Comparison of ENCODE assay signal across 2 cellular contexts in the genomic region with DNA sequence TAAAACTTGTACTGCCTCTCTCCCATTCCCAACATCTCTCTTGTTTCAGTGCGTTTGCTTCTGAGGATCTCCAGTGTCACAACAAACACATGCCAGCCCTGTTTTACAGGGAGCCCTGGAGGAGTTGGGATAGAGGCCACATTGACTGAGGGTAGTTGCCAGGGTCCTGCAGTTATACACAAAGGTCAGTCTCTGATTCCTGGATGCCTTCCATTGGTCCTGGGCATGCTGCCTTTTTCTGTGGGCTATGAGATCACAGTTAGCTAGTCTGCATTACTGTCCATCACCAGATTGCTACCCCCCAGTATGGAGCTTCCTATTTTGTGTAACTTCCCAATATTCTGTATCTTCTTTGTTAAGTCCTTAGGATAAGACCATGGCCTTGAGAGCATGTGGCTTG.
A peak's percentile ranks its signal among the peaks of the same experiment; 100 is the strongest.
TF ChIP-seq lines count a peak whose summit lies in the region.

No MANE protein-coding gene starts in this region.

TF ChIP-seq in liver, 16 proteins besides CTCF, POLR2A, EP300 and RAD21:
- TF ChIP-seq, protein P1, sequence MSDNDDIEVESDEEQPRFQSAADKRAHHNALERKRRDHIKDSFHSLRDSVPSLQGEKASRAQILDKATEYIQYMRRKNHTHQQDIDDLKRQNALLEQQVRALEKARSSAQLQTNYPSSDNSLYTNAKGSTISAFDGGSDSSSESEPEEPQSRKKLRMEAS (IDR thresholded peaks at IDR 0.05), result peak; percentile 29
- TF ChIP-seq HNF4A (conservative IDR thresholded peaks at IDR 0.05) (peak; percentile 71 to 73), JUND (IDR thresholded peaks at IDR 0.05) (peak in 1 of 2 donors; percentile 14), RXRA (IDR thresholded peaks at IDR 0.05) (peak; percentile 67), YY1 (IDR thresholded peaks at IDR 0.05) (no peak), SP1 (IDR thresholded peaks at IDR 0.05) (peak; percentile 56), FOXA2 (IDR thresholded peaks at IDR 0.05) (no peak)
- TF ChIP-seq, protein P2, sequence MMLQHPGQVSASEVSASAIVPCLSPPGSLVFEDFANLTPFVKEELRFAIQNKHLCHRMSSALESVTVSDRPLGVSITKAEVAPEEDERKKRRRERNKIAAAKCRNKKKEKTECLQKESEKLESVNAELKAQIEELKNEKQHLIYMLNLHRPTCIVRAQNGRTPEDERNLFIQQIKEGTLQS (IDR thresholded peaks at IDR 0.05), result no peak
- TF ChIP-seq, protein P3, sequence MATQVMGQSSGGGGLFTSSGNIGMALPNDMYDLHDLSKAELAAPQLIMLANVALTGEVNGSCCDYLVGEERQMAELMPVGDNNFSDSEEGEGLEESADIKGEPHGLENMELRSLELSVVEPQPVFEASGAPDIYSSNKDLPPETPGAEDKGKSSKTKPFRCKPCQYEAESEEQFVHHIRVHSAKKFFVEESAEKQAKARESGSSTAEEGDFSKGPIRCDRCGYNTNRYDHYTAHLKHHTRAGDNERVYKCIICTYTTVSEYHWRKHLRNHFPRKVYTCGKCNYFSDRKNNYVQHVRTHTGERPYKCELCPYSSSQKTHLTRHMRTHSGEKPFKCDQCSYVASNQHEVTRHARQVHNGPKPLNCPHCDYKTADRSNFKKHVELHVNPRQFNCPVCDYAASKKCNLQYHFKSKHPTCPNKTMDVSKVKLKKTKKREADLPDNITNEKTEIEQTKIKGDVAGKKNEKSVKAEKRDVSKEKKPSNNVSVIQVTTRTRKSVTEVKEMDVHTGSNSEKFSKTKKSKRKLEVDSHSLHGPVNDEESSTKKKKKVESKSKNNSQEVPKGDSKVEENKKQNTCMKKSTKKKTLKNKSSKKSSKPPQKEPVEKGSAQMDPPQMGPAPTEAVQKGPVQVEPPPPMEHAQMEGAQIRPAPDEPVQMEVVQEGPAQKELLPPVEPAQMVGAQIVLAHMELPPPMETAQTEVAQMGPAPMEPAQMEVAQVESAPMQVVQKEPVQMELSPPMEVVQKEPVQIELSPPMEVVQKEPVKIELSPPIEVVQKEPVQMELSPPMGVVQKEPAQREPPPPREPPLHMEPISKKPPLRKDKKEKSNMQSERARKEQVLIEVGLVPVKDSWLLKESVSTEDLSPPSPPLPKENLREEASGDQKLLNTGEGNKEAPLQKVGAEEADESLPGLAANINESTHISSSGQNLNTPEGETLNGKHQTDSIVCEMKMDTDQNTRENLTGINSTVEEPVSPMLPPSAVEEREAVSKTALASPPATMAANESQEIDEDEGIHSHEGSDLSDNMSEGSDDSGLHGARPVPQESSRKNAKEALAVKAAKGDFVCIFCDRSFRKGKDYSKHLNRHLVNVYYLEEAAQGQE (IDR thresholded peaks at IDR 0.05), result no peak

TF ChIP-seq in HepG2, 621 proteins besides CTCF, POLR2A, EP300 and RAD21:
- TF ChIP-seq GFI1 (CRISPR knock-in tag; IDR thresholded peaks at IDR 0.05; ENCODE audit: borderline replicate concordance), result no peak
- TF ChIP-seq MED8 (CRISPR knock-in tag; IDR thresholded peaks at IDR 0.05; ENCODE audit: insufficient replicate concordance), result no peak
- TF ChIP-seq, protein P4, sequence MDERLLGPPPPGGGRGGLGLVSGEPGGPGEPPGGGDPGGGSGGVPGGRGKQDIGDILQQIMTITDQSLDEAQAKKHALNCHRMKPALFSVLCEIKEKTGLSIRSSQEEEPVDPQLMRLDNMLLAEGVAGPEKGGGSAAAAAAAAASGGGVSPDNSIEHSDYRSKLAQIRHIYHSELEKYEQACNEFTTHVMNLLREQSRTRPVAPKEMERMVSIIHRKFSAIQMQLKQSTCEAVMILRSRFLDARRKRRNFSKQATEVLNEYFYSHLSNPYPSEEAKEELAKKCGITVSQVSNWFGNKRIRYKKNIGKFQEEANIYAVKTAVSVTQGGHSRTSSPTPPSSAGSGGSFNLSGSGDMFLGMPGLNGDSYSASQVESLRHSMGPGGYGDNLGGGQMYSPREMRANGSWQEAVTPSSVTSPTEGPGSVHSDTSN (CRISPR knock-in tag; IDR thresholded peaks at IDR 0.05), result no peak
- TF ChIP-seq ZNF451 (CRISPR knock-in tag; IDR thresholded peaks at IDR 0.05), result no peak
- TF ChIP-seq, protein P5, sequence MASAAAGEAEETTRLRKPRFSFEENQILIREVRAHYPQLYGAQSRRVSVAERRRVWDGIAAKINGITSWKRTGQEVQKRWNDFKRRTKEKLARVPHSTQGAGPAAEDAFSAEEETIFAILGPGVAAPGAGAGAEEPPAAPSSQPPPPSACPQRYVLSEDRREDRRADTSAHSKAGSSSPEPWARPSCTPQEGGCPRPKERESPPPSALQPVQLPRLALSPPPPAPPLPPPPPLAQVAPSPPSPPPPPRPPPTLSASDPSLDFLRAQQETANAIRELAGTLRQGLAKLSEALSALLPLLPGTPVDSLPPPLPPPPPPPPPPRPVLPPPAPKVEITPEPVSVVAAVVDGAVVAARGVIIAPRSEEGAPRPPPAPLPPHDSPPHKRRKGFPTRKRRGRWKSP (CRISPR knock-in tag; IDR thresholded peaks at IDR 0.05), result no peak
- TF ChIP-seq ZNF772 (CRISPR knock-in tag; IDR thresholded peaks at IDR 0.05), result no peak
- TF ChIP-seq ZNF558 (CRISPR knock-in tag; IDR thresholded peaks at IDR 0.05; ENCODE audit: borderline replicate concordance), result no peak
- no peak for TF ChIP-seq ZBTB42 (CRISPR knock-in tag; IDR thresholded peaks at IDR 0.05)
- TF ChIP-seq ZNF251 (CRISPR knock-in tag; IDR thresholded peaks at IDR 0.05), result no peak
- TF ChIP-seq, protein P6, sequence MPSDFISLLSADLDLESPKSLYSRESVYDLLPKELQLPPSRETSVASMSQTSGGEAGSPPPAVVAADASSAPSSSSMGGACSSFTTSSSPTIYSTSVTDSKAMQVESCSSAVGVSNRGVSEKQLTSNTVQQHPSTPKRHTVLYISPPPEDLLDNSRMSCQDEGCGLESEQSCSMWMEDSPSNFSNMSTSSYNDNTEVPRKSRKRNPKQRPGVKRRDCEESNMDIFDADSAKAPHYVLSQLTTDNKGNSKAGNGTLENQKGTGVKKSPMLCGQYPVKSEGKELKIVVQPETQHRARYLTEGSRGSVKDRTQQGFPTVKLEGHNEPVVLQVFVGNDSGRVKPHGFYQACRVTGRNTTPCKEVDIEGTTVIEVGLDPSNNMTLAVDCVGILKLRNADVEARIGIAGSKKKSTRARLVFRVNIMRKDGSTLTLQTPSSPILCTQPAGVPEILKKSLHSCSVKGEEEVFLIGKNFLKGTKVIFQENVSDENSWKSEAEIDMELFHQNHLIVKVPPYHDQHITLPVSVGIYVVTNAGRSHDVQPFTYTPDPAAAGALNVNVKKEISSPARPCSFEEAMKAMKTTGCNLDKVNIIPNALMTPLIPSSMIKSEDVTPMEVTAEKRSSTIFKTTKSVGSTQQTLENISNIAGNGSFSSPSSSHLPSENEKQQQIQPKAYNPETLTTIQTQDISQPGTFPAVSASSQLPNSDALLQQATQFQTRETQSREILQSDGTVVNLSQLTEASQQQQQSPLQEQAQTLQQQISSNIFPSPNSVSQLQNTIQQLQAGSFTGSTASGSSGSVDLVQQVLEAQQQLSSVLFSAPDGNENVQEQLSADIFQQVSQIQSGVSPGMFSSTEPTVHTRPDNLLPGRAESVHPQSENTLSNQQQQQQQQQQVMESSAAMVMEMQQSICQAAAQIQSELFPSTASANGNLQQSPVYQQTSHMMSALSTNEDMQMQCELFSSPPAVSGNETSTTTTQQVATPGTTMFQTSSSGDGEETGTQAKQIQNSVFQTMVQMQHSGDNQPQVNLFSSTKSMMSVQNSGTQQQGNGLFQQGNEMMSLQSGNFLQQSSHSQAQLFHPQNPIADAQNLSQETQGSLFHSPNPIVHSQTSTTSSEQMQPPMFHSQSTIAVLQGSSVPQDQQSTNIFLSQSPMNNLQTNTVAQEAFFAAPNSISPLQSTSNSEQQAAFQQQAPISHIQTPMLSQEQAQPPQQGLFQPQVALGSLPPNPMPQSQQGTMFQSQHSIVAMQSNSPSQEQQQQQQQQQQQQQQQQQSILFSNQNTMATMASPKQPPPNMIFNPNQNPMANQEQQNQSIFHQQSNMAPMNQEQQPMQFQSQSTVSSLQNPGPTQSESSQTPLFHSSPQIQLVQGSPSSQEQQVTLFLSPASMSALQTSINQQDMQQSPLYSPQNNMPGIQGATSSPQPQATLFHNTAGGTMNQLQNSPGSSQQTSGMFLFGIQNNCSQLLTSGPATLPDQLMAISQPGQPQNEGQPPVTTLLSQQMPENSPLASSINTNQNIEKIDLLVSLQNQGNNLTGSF (CRISPR knock-in tag; IDR thresholded peaks at IDR 0.05), result no peak
- no peak for TF ChIP-seq ZNF644 (CRISPR knock-in tag; IDR thresholded peaks at IDR 0.05; ENCODE audit: low read depth)
- no peak for TF ChIP-seq RFXANK (CRISPR knock-in tag; IDR thresholded peaks at IDR 0.05)
- no peak for TF ChIP-seq TAF1 (CRISPR knock-in tag; IDR thresholded peaks at IDR 0.05)
- no peak for TF ChIP-seq ETV6 (CRISPR knock-in tag; conservative IDR thresholded peaks at IDR 0.05)
- no peak for TF ChIP-seq ZMAT3 (CRISPR knock-in tag; conservative IDR thresholded peaks at IDR 0.05)
- TF ChIP-seq ZNF3 (CRISPR knock-in tag; IDR thresholded peaks at IDR 0.05), result no peak
